In genomic region chr7:150852371-150852905, GRCh38 we compare ENCODE assay signal across 13 cellular contexts. TPM values are rescaled to one million over a fixed set of nuclear protein-coding genes. Genes with fewer than 3 reads are reported as not detected.
DNase-seq lines count a peak whose midpoint lies in the region; ATAC-seq and TF ChIP-seq lines count a peak whose summit lies in the region.
"Had no signal": no experiment of that assay in that cellular context is flagged by ENCODE, and none has a peak within 500 bp of the region (broad histone marks: within the 10 kb centered on the region; RNA-seq: fewer than 3 reads in every experiment).

A gene with protein sequence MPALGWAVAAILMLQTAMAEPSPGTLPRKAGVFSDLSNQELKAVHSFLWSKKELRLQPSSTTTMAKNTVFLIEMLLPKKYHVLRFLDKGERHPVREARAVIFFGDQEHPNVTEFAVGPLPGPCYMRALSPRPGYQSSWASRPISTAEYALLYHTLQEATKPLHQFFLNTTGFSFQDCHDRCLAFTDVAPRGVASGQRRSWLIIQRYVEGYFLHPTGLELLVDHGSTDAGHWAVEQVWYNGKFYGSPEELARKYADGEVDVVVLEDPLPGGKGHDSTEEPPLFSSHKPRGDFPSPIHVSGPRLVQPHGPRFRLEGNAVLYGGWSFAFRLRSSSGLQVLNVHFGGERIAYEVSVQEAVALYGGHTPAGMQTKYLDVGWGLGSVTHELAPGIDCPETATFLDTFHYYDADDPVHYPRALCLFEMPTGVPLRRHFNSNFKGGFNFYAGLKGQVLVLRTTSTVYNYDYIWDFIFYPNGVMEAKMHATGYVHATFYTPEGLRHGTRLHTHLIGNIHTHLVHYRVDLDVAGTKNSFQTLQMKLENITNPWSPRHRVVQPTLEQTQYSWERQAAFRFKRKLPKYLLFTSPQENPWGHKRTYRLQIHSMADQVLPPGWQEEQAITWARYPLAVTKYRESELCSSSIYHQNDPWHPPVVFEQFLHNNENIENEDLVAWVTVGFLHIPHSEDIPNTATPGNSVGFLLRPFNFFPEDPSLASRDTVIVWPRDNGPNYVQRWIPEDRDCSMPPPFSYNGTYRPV (plus strand): TSS chr7:150852517. CDS start chr7:150856471, 3,954 bp downstream.

- CTCF ChIA-PET in Calu3 (lab: Charles Lee) = no interaction called here

- ATAC-seq in natural killer cell = no peak

- no TSS peak for BruUV-seq in Calu3 (replicated peaks; lab: Mats Ljungman, UMichigan)

- H3K27ac ChIP-seq in coronary artery = no peak within 1 kb of the TSS

- intact Hi-C loops in Calu3 (cut with micrococcal nuclease; ENCODE audit: unreplicated experiment) = no loop called here
- intact Hi-C loops in natural killer cell (cut with micrococcal nuclease) = no loop called here
- intact Hi-C loops in cardiac septum (cut with DNase I) = no loop called here

- no peak within 1 kb of the TSS for H3K27ac Mint-ChIP-seq in Calu3 (ENCODE audit: unreplicated experiment)
- H3K27ac Mint-ChIP-seq in natural killer cell = no peak within 1 kb of the TSS

- H3K36me3 Mint-ChIP-seq in Calu3 (ENCODE audit: insufficient read depth, unreplicated experiment) (no peaks in the 10 kb centered on the region), natural killer cell (no peaks in the 10 kb centered on the region)

- DNase-seq in Calu3 = peak; percentile 28
- DNase-seq in MV-4-11 (lab: John Stamatoyannopoulos, UW) = peak; percentile 44
- peak; percentile 64 for DNase-seq in coronary artery (ENCODE audit: low spot score)
- no peak for DNase-seq in natural killer cell
- no peak for DNase-seq in mesenteric fat pad (ENCODE audit: low spot score)
- no peak for DNase-seq in activated naive CD4-positive, alpha-beta T cell (lab: John Stamatoyannopoulos, UW)
- no peak for DNase-seq in cardiac septum (ENCODE audit: low spot score)
- no peak for DNase-seq in globus pallidus (ENCODE audit: low spot score)
- DNase-seq: activated CD4-positive, alpha-beta T cell treated with anti-CD3 and anti-CD28 coated beads for 4 hours; NCI-H1694 treated with DMSO at 0.1 percent for 48 hours; NK-92 treated with Interleukin-12 subunit alpha and Interleukin-12 subunit beta, amount 100 ng/mL, for 24 hours; posterior cingulate gyrus had no signal

- TF ChIP-seq CTCF in Calu3 (IDR thresholded peaks at IDR 0.05; ENCODE audit: unreplicated experiment) (no peak), coronary artery (IDR thresholded peaks at IDR 0.05) (no peak), natural killer cell (IDR thresholded peaks at IDR 0.05) (no peak)

- H3K4me3 ChIP-seq in coronary artery = no peak within 1 kb of the TSS

- H3K27me3 Mint-ChIP-seq in Calu3 (ENCODE audit: unreplicated experiment) = peaks cover 58% of the 10 kb centered on the region
- peaks cover 24 to 30% of the 10 kb centered on the region in 2 donors for H3K27me3 Mint-ChIP-seq in natural killer cell (ENCODE audit: low read depth in 2 of 2)

- H3K9me3 Mint-ChIP-seq in Calu3 (ENCODE audit: low read depth, unreplicated experiment) (no peaks in the 10 kb centered on the region), natural killer cell (no peaks in the 10 kb centered on the region)

- peak within 1 kb of the TSS; percentile 52 for H3K4me3 Mint-ChIP-seq in Calu3 (ENCODE audit: low read depth, unreplicated experiment)
- H3K4me3 Mint-ChIP-seq in natural killer cell = peak within 1 kb of the TSS; percentile 15

- H3K4me1 Mint-ChIP-seq in Calu3 (ENCODE audit: low read depth, unreplicated experiment) (peaks cover 10% of the 10 kb centered on the region), natural killer cell (peaks cover 0 to 10% of the 10 kb centered on the region in 2 donors)

RNA-seq across cellular contexts. Expression of the gene that starts here (rescaled TPM):
- 1.2 and 1.8 TPM in 2 replicates for total RNA-seq in Calu3 (2022)
- not detected for total RNA-seq in natural killer cell
- total RNA-seq in mesenteric fat pad = 0.67 TPM
- 0.43 TPM for total RNA-seq in cardiac septum
- total RNA-seq: lung microvascular endothelial cell had no signal

Comparison
In these comparisons a context has a peak if more than half of its experiments do, and no peak if none do; other contexts are left out.
1. DNase-seq: peak in Calu3 (single experiment), MV-4-11 (single experiment) and coronary artery (single experiment); none in natural killer cell (single experiment), mesenteric fat pad (single experiment), activated naive CD4-positive, alpha-beta T cell (0 of 4), cardiac septum (single experiment) and globus pallidus (single experiment).